Comparison of ENCODE assay signal across 14 cellular contexts in the genomic region with DNA sequence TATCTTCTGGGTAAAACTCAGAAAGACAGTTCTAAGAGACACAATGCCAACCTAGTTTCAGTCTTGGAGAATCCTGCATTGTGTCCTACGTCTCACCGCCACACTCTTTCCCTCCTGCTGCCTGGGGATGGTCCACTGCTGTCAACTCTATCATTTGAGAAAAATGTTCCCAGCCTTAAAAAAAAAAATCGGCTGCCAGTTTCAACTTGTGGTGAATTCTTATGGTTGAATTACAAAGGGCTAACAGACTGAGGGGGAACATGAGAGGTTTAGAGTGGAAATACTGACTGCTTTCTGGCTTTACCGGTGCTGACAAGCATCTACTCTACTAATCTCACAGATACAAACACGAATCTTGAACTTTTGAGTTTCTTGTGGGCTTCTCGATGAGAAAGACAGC.
DNase-seq lines count a peak whose midpoint lies in the region; ATAC-seq and TF ChIP-seq lines count a peak whose summit lies in the region.
"Had no signal": no experiment of that assay in that cellular context is flagged by ENCODE, and none has a peak within 500 bp of the region (broad histone marks: within the 10 kb centered on the region; RNA-seq: fewer than 3 reads in every experiment).

No MANE protein-coding gene starts in this region.

- no peak overlapping the region for H3K27ac Mint-ChIP-seq in MCF 10A (ENCODE audit: low read depth, unreplicated experiment)
- H3K27ac Mint-ChIP-seq in activated T-cell treated with anti-CD3 and anti-CD28 coated beads, Interleukin-2, amount 50 U/mL, for 72 hours = peak overlapping the region; percentile 100

- ATAC-seq in HG02571 (IDR thresholded peaks at IDR 0.05; ENCODE audit: unreplicated experiment) = peak; percentile 3
- peak; percentile 34 to 41 for ATAC-seq in activated T-cell treated with anti-CD3 and anti-CD28 coated beads, Interleukin-2, amount 50 U/mL, for 72 hours (replicated peaks in 1 of 2)
- peak; percentile 38 for ATAC-seq in sciatic nerve
- ATAC-seq: mucosa of descending colon, psoas muscle, Right ventricle myocardium inferior had no signal

- no peaks in the 10 kb centered on the region for H3K9me3 ChIP-seq in mammary epithelial cell (replicated peaks; ENCODE audit: insufficient read depth, low read length)
- no peaks in the 10 kb centered on the region for H3K9me3 ChIP-seq in tibial nerve
- H3K9me3 ChIP-seq: mucosa of descending colon, psoas muscle had no signal

- H3K36me3 Mint-ChIP-seq in MCF 10A (ENCODE audit: insufficient read depth, unreplicated experiment) = no peaks in the 10 kb centered on the region
- H3K36me3 Mint-ChIP-seq in activated T-cell treated with anti-CD3 and anti-CD28 coated beads, Interleukin-2, amount 50 U/mL, for 72 hours (ENCODE audit: insufficient read depth in 2 of 2) = peaks cover 0 to 5% of the 10 kb centered on the region in 2 donors

- DNase-seq in mammary epithelial cell (peak; percentile 68), MCF 10A (ENCODE audit: unreplicated experiment) (no peak), sciatic nerve (ENCODE audit: low spot score) (no peak), NCI-H1436 (lab: John Stamatoyannopoulos, UW) (no peak), amygdala (lab: John Stamatoyannopoulos, UW) (no peak), tibial nerve (ENCODE audit: low spot score in 2 of 2) (no peak)
- peak; percentile 28 to 43 for DNase-seq in activated T-cell treated with anti-CD3 and anti-CD28 coated beads, Interleukin-2, amount 50 U/mL, for 72 hours
- DNase-seq: cerebellar nuclear complex, mucosa of descending colon, NCI-H1105 treated with DMSO at 0.1 percent for 48 hours, NCI-H748 treated with DMSO at 0.1 percent for 48 hours, psoas muscle had no signal

- POLR2A ChIA-PET in MCF 10A (lab: Yijun Ruan, JAX) = interaction anchor here (0.6 kb wide), 1 partner anchor 159 kb away, joined by 3 read pairs; no protein-coding TSS in a partner anchor

- no peak overlapping the region for H2AFZ ChIP-seq in mammary epithelial cell (ENCODE audit: low read depth, low read length)

- no peaks in the 10 kb centered on the region for H3K27me3 Mint-ChIP-seq in MCF 10A (ENCODE audit: insufficient read depth, unreplicated experiment)
- H3K27me3 Mint-ChIP-seq in activated T-cell treated with anti-CD3 and anti-CD28 coated beads, Interleukin-2, amount 50 U/mL, for 72 hours (ENCODE audit: low read depth) = no peaks in the 10 kb centered on the region

- no peak overlapping the region for H3K9ac ChIP-seq in mammary epithelial cell (ENCODE audit: insufficient read depth, low read length)

- peaks cover 11% of the 10 kb centered on the region for H3K4me1 Mint-ChIP-seq in MCF 10A (ENCODE audit: insufficient read depth, unreplicated experiment)
- H3K4me1 Mint-ChIP-seq in activated T-cell treated with anti-CD3 and anti-CD28 coated beads, Interleukin-2, amount 50 U/mL, for 72 hours (ENCODE audit: low read depth) = peaks cover 82% of the 10 kb centered on the region

- peak overlapping the region; percentile 41 for H3K4me2 ChIP-seq in mammary epithelial cell (ENCODE audit: insufficient read depth, low read depth, low read length)

- intact Hi-C loops in mammary epithelial cell (cut with micrococcal nuclease) (no loop called here), MCF 10A (cut with micrococcal nuclease) (no loop called here), sciatic nerve (cut with DNase I) (no loop called here)

- H3K36me3 ChIP-seq in mammary epithelial cell (ENCODE audit: insufficient read depth, low read length) = no peaks in the 10 kb centered on the region
- H3K36me3 ChIP-seq in tibial nerve = no peaks in the 10 kb centered on the region

- H3K4me3 ChIP-seq in mammary epithelial cell (replicated peaks in 1 of 3; ENCODE audit: insufficient read depth in 1 of 3, low read depth in 2 of 3, low read length in 3 of 3) = no peak overlapping the region
- H3K4me3 ChIP-seq in tibial nerve = no peak overlapping the region
- H3K4me3 ChIP-seq: mucosa of descending colon, psoas muscle had no signal

- dilution Hi-C loops in mammary epithelial cell (cut with HindIII; ENCODE audit: low sequenced_read_pairs) = loop anchor here (5.0 kb wide), 1 partner anchor 69 kb away; no protein-coding TSS in a partner anchor

- H3K79me2 ChIP-seq in mammary epithelial cell (ENCODE audit: insufficient read depth, low read length) = no peaks in the 10 kb centered on the region

- CTCF ChIA-PET in mammary epithelial cell (lab: Charles Lee; ENCODE audit: low non-redundant PET) = no interaction called here
- CTCF ChIA-PET in MCF 10A (lab: Yijun Ruan, JAX) = no interaction called here

- H3K4me1 ChIP-seq in mammary epithelial cell (ENCODE audit: insufficient read depth, low read length) = peaks cover 41% of the 10 kb centered on the region
- peaks cover 0 to 19% (median 6%) of the 10 kb centered on the region in 4 donors for H3K4me1 ChIP-seq in tibial nerve
- H3K4me1 ChIP-seq: psoas muscle had no signal

- TF ChIP-seq EP300 in tibial nerve (IDR thresholded peaks at IDR 0.05) = no peak

- no peak overlapping the region for H3K4me3 Mint-ChIP-seq in MCF 10A (ENCODE audit: unreplicated experiment)
- H3K4me3 Mint-ChIP-seq in activated T-cell treated with anti-CD3 and anti-CD28 coated beads, Interleukin-2, amount 50 U/mL, for 72 hours = peak overlapping the region; percentile 78 to 90

- H4K20me1 ChIP-seq in mammary epithelial cell (ENCODE audit: insufficient read depth, low read length) = no peaks in the 10 kb centered on the region

- WGBS in mammary epithelial cell (ENCODE audit: low coverage, missing lambda C conversion rate) = 44% methylated on average over 6 of the region's 6 CpGs
- WGBS in tibial nerve, 2 donors = 64 to 70% methylated on average over 6 of the region's 6 CpGs

- in situ Hi-C loops in mammary epithelial cell (cut with MboI; ENCODE audit: low sequenced_read_pairs in 2 of 2) = no loop called here

- no peaks in the 10 kb centered on the region for H3K27me3 ChIP-seq in mammary epithelial cell (ENCODE audit: insufficient read depth, low read length)
- H3K27me3 ChIP-seq in tibial nerve = no peaks in the 10 kb centered on the region

- no peak for TF ChIP-seq CTCF in mammary epithelial cell (conservative IDR thresholded peaks at IDR 0.05 in 1 of 2, IDR thresholded peaks at IDR 0.05 in 1 of 2; ENCODE audit: extremely low read depth in 1 of 2, insufficient read depth in 1 of 2, low read depth in 1 of 2, low read length in 2 of 2)
- TF ChIP-seq CTCF in MCF 10A (IDR thresholded peaks at IDR 0.05; ENCODE audit: unreplicated experiment) = no peak
- TF ChIP-seq CTCF in tibial nerve (IDR thresholded peaks at IDR 0.05) = no peak

- BruUV-seq in mammary epithelial cell (replicated peaks; lab: Mats Ljungman, UMichigan) (no TSS peak), MCF 10A (replicated peaks; lab: Mats Ljungman, UMichigan) (no TSS peak)

- TF ChIP-seq POLR2A in tibial nerve (IDR thresholded peaks at IDR 0.05) = no peak

- peak overlapping the region; percentile 29 for H3K27ac ChIP-seq in mammary epithelial cell (ENCODE audit: insufficient read depth, low read depth, low read length)
- H3K27ac ChIP-seq in tibial nerve = peak overlapping the region in 1 of 4 donors; percentile 32
- H3K27ac ChIP-seq: psoas muscle had no signal

- H3K9me3 Mint-ChIP-seq in MCF 10A (ENCODE audit: unreplicated experiment) = no peaks in the 10 kb centered on the region
- peaks cover 0 to 2% of the 10 kb centered on the region in 2 donors for H3K9me3 Mint-ChIP-seq in activated T-cell treated with anti-CD3 and anti-CD28 coated beads, Interleukin-2, amount 50 U/mL, for 72 hours

Comparison
In these comparisons a context has a peak if more than half of its experiments do, and no peak if none do; other contexts are left out.
1. DNase-seq: peak in mammary epithelial cell (single experiment) and activated T-cell treated with anti-CD3 and anti-CD28 coated beads, Interleukin-2, amount 50 U/mL, for 72 hours (2 of 2); none in MCF 10A (single experiment), sciatic nerve (single experiment), NCI-H1436 (single experiment), amygdala (0 of 56) and tibial nerve (0 of 2).
2. Peak in every context shown above with its lines, with median percentiles within 50 percentile points of each other: ATAC-seq.